1 cellular context compared by ENCODE assay signal in genomic region chr15:90141646-90142045, GRCh38.
TF ChIP-seq lines count a peak whose summit lies in the region.

No MANE protein-coding gene starts in this region.

TF ChIP-seq in WTC11, 78 proteins besides CTCF, POLR2A, EP300 and RAD21 (continued from another document):
- no peak for TF ChIP-seq HMGXB4 (CRISPR knock-in tag; IDR thresholded peaks at IDR 0.05)
- TF ChIP-seq E2F1 (CRISPR knock-in tag; IDR thresholded peaks at IDR 0.05) = no peak
- no peak for TF ChIP-seq ZNF232 (CRISPR knock-in tag; IDR thresholded peaks at IDR 0.05)
- TF ChIP-seq ZNF425 (CRISPR knock-in tag; conservative IDR thresholded peaks at IDR 0.05) = no peak
- TF ChIP-seq SMAD4 (CRISPR knock-in tag; IDR thresholded peaks at IDR 0.05) = no peak
- TF ChIP-seq MAX (CRISPR knock-in tag; IDR thresholded peaks at IDR 0.05) = no peak
- no peak for TF ChIP-seq NFE2L1 (CRISPR knock-in tag; IDR thresholded peaks at IDR 0.05)
- no peak for TF ChIP-seq GRHL2 (CRISPR knock-in tag; IDR thresholded peaks at IDR 0.05; ENCODE audit: insufficient replicate concordance, severe bottlenecking)
- TF ChIP-seq, protein P1, sequence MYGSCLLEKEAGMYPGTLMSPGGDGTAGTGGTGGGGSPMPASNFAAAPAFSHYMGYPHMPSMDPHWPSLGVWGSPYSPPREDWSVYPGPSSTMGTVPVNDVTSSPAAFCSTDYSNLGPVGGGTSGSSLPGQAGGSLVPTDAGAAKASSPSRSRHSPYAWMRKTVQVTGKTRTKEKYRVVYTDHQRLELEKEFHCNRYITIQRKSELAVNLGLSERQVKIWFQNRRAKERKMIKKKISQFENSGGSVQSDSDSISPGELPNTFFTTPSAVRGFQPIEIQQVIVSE (CRISPR knock-in tag; IDR thresholded peaks at IDR 0.05; ENCODE audit: borderline replicate concordance) = no peak
- no peak for TF ChIP-seq ETV6 (CRISPR knock-in tag; IDR thresholded peaks at IDR 0.05)
- no peak for TF ChIP-seq NR1H2 (CRISPR knock-in tag; IDR thresholded peaks at IDR 0.05)
- TF ChIP-seq GTF2I (CRISPR knock-in tag; conservative IDR thresholded peaks at IDR 0.05) = no peak
- TF ChIP-seq, protein P2, sequence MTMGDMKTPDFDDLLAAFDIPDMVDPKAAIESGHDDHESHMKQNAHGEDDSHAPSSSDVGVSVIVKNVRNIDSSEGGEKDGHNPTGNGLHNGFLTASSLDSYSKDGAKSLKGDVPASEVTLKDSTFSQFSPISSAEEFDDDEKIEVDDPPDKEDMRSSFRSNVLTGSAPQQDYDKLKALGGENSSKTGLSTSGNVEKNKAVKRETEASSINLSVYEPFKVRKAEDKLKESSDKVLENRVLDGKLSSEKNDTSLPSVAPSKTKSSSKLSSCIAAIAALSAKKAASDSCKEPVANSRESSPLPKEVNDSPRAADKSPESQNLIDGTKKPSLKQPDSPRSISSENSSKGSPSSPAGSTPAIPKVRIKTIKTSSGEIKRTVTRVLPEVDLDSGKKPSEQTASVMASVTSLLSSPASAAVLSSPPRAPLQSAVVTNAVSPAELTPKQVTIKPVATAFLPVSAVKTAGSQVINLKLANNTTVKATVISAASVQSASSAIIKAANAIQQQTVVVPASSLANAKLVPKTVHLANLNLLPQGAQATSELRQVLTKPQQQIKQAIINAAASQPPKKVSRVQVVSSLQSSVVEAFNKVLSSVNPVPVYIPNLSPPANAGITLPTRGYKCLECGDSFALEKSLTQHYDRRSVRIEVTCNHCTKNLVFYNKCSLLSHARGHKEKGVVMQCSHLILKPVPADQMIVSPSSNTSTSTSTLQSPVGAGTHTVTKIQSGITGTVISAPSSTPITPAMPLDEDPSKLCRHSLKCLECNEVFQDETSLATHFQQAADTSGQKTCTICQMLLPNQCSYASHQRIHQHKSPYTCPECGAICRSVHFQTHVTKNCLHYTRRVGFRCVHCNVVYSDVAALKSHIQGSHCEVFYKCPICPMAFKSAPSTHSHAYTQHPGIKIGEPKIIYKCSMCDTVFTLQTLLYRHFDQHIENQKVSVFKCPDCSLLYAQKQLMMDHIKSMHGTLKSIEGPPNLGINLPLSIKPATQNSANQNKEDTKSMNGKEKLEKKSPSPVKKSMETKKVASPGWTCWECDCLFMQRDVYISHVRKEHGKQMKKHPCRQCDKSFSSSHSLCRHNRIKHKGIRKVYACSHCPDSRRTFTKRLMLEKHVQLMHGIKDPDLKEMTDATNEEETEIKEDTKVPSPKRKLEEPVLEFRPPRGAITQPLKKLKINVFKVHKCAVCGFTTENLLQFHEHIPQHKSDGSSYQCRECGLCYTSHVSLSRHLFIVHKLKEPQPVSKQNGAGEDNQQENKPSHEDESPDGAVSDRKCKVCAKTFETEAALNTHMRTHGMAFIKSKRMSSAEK (CRISPR knock-in tag; IDR thresholded peaks at IDR 0.05; ENCODE audit: borderline replicate concordance) = no peak
- no peak for TF ChIP-seq TP53 (CRISPR knock-in tag; IDR thresholded peaks at IDR 0.05)
